9 cellular contexts compared by ENCODE assay signal in the genomic region with DNA sequence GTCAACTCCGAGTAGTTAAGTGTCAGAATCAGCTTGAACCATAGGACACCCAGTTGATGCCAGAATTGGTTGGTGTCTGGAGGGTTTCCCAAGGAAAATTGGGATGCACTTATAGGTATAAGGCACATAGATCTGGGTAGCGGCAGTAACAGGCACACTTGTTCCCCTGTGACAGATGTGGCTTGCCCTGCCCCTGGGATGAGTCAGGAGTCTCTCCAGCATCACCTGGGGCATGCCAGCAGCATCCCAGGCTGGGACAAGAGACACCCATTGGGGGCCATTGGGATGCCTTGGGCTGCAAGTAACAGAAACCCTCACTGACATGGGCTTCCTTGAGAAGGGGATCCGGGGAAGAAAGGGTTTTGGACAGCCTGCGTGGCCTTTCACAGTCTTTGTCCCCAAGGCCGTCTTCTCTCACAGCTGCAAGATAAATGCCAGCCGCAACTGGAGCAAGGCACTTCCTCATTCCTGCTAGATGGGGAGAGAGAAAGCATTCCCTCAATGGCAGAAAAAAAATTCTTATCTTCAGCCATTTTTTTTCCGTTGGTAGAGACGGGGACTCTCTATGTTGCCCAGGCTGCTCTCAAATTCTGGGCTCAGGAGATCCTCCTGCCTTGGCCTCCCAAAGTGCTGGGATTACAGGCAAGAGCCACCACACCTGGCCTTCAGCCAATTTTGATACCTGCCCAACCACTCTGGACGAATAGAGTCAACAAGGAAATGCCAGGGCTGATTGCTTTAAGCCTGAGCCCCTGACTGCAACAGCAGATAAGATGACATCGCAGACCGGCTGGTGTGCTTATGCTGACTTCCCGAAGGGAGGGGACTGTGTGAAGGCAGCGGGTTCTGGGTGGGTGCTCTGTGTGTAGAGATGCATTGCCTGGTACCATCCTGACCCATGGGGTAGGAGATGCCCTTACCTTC. TPM values are rescaled to one million over a fixed set of nuclear protein-coding genes. Genes with fewer than 3 reads are reported as not detected.
DNase-seq lines count a peak whose midpoint lies in the region; ATAC-seq, FAIRE-seq and TF ChIP-seq lines count a peak whose summit lies in the region.
"Had no signal": no experiment of that assay in that cellular context is flagged by ENCODE, and none has a peak within 500 bp of the region (broad histone marks: within the 10 kb centered on the region; RNA-seq: fewer than 3 reads in every experiment).

No MANE protein-coding gene starts in this region.

- H3K9me3 Mint-ChIP-seq in H9: peaks cover 0 to 5% of the 10 kb centered on the region in 2 experiments; a peak in 3 of 5 replicates

- H3K4ac ChIP-seq in H9 (ENCODE audit: low read depth, low read length): peak overlapping the region; percentile 64

- TF ChIP-seq EP300 in gastroesophageal sphincter (IDR thresholded peaks at IDR 0.05): no peak

- intact Hi-C loops in adrenal gland (cut with DNase I): loop anchor here in 1 of 2 donors (10.0 kb wide), 1 partner anchor 180 kb away; a partner anchor contains a TSS
- intact Hi-C loops in pancreas (cut with DNase I): no loop called here

- peak overlapping the region; percentile 75 for H2BK120ac ChIP-seq in H9 (ENCODE audit: low read depth, low read length, poor library complexity, severe bottlenecking)

- ATAC-seq in pancreas: peak; percentile 89 to 93 (median 92)
- no peak for ATAC-seq in gastroesophageal sphincter
- ATAC-seq in HG03457 (IDR thresholded peaks at IDR 0.05; ENCODE audit: unreplicated experiment): no peak

- no peak overlapping the region for H2BK5ac ChIP-seq in H9 (ENCODE audit: insufficient read length, low read length)

- no peak overlapping the region for H2BK15ac ChIP-seq in H9 (ENCODE audit: low read depth, low read length)

- no peak overlapping the region for H4K8ac ChIP-seq in H9 (replicated peaks; ENCODE audit: insufficient read length, low read depth, low read length)

- no peak overlapping the region for H3K23ac ChIP-seq in H9 (ENCODE audit: insufficient read length, low read depth, low read length)

- H3K27ac ChIP-seq in H9 (ENCODE audit: insufficient read length, low read depth, low read length) (no peak overlapping the region), adrenal gland (no peak overlapping the region), pancreas (peak overlapping the region; percentile 1 to 74 (median 40)), gastroesophageal sphincter (no peak overlapping the region)
- H3K27ac ChIP-seq: ascending aorta had no signal

- H3K27me3 ChIP-seq in H9 (ENCODE audit: insufficient read depth, low read length): no peaks in the 10 kb centered on the region
- H3K27me3 ChIP-seq in adrenal gland: no peaks in the 10 kb centered on the region
- H3K27me3 ChIP-seq in pancreas: no peaks in the 10 kb centered on the region
- peaks cover 13% of the 10 kb centered on the region for H3K27me3 ChIP-seq in gastroesophageal sphincter
- H3K27me3 ChIP-seq: ascending aorta had no signal

- H2BK12ac ChIP-seq in H9 (ENCODE audit: insufficient read length, low read depth, low read length): peak overlapping the region; percentile 89

- H3K18ac ChIP-seq in H9 (ENCODE audit: insufficient read length, low read depth, low read length): peak overlapping the region; percentile 66

- no peak overlapping the region for H3K4me2 ChIP-seq in H9 (ENCODE audit: insufficient read depth, insufficient read length, low read length)

- H3K14ac ChIP-seq in H9 (ENCODE audit: insufficient read depth, low read length): peak overlapping the region; percentile 74

- no peak overlapping the region for H3K9ac ChIP-seq in H9 (ENCODE audit: extremely low read depth, insufficient read length, low read length)

- H3K4me3 ChIP-seq in adrenal gland: no peak overlapping the region
- H3K4me3 ChIP-seq in pancreas: no peak overlapping the region
- H3K4me3 ChIP-seq in gastroesophageal sphincter: no peak overlapping the region
- H3K4me3 ChIP-seq: ascending aorta had no signal

- H2BK20ac ChIP-seq in H9 (ENCODE audit: low read depth, low read length, poor library complexity, severe bottlenecking): no peak overlapping the region

- H3K4me1 ChIP-seq in H9 (ENCODE audit: insufficient read depth, low read length) (peaks cover 17% of the 10 kb centered on the region; the same call in 1 of the 2 replicates), adrenal gland (replicated peaks in 1 of 2) (peaks cover 4 to 8% of the 10 kb centered on the region in 2 donors), pancreas (peaks cover 3 to 16% (median 8%) of the 10 kb centered on the region in 3 donors), gastroesophageal sphincter (peaks cover 0 to 3% (median 0%) of the 10 kb centered on the region in 3 donors)
- H3K4me1 ChIP-seq: ascending aorta had no signal

- H3K27ac Mint-ChIP-seq in H9: peak overlapping the region; percentile 93 to 100 (median 99); a peak in 6 of 7 replicates

- H3K79me1 ChIP-seq in H9 (ENCODE audit: insufficient read depth, low read depth, low read length, poor library complexity, severe bottlenecking): no peaks in the 10 kb centered on the region

- peaks cover 3 to 16% (median 7%) of the 10 kb centered on the region in 3 experiments; a peak in 6 of 7 replicates for H3K36me3 Mint-ChIP-seq in H9 (ENCODE audit: insufficient read depth in 1 of 3, low read depth in 3 of 3)

- H4K20me1 ChIP-seq in H9 (ENCODE audit: control insufficient read depth, insufficient read depth, insufficient read length): no peaks in the 10 kb centered on the region

- no peak overlapping the region for H3K4me3 Mint-ChIP-seq in H9

- no CpG with 5 or more reads among the region's 13 CpGs for WGBS in H9 (ENCODE audit: extremely low coverage, insufficient read length, low lambda C conversion rate)
- WGBS in adrenal gland, 4 donors: 22 to 30% (median 26%) methylated on average over 10 to 13 of the region's 13 CpGs
- 19 to 21% methylated on average over 13 of the region's 13 CpGs for WGBS in pancreas, 2 donors
- WGBS in gastroesophageal sphincter (ENCODE audit: low coverage in 1 of 2), 2 donors: 39 to 70% methylated on average over 2 to 6 of the region's 13 CpGs

- no peak for FAIRE-seq in pancreas (lab: Jason Lieb, UNC)
- FAIRE-seq: GM12892 had no signal

- H4K5ac ChIP-seq in H9 (ENCODE audit: insufficient read length, low read depth, low read length): no peak overlapping the region

- no peak overlapping the region for H3T11ph ChIP-seq in H9 (ENCODE audit: low read length)

- TF ChIP-seq CTCF in H9 (conservative IDR thresholded peaks at IDR 0.05) (no peak), adrenal gland (IDR thresholded peaks at IDR 0.05) (no peak), pancreas (IDR thresholded peaks at IDR 0.05) (no peak), gastroesophageal sphincter (IDR thresholded peaks at IDR 0.05) (no peak)

- H3K36me3 ChIP-seq in adrenal gland (replicated peaks in 1 of 2) (no peaks in the 10 kb centered on the region), pancreas (no peaks in the 10 kb centered on the region), gastroesophageal sphincter (no peaks in the 10 kb centered on the region)
- H3K36me3 ChIP-seq: ascending aorta had no signal

- no peaks in the 10 kb centered on the region for H3K79me2 ChIP-seq in H9 (ENCODE audit: insufficient read depth, low read length)

- no peaks in the 10 kb centered on the region for H3K27me3 Mint-ChIP-seq in H9 (ENCODE audit: low read depth)

- peak; percentile 49 for DNase-seq in H9
- peak; percentile 92 for DNase-seq in NCI-H2196 treated with DMSO at 0.1 percent for 48 hours (lab: John Stamatoyannopoulos, UW; ENCODE audit: unreplicated experiment)
- peak in 4 of 7 donors; percentile 46 to 53 (median 50) for DNase-seq in adrenal gland
- peak in 5 of 6 donors; percentile 74 to 79 (median 76) for DNase-seq in pancreas
- DNase-seq in RKO (ENCODE audit: low spot score): no peak

- no peaks in the 10 kb centered on the region for H3K9me3 ChIP-seq in H9 (ENCODE audit: control insufficient read depth, low read depth, low read length)
- H3K9me3 ChIP-seq in adrenal gland (replicated peaks in 1 of 3): no peaks in the 10 kb centered on the region
- no peaks in the 10 kb centered on the region for H3K9me3 ChIP-seq in pancreas
- H3K9me3 ChIP-seq in gastroesophageal sphincter: no peaks in the 10 kb centered on the region
- H3K9me3 ChIP-seq: ascending aorta had no signal

- H3K56ac ChIP-seq in H9 (ENCODE audit: insufficient read length, low read depth, low read length): no peak overlapping the region

- peaks cover 63 to 73% of the 10 kb centered on the region in 2 experiments for H3K4me1 Mint-ChIP-seq in H9

- TF ChIP-seq POLR2A in adrenal gland (IDR thresholded peaks at IDR 0.05) (no peak), gastroesophageal sphincter (IDR thresholded peaks at IDR 0.05) (no peak)

- H3K23me2 ChIP-seq in H9 (ENCODE audit: insufficient read length, low read depth, low read length, poor library complexity, severe bottlenecking): peaks cover under 1% of the 10 kb centered on the region

- no peak overlapping the region for H2AFZ ChIP-seq in H9 (ENCODE audit: low read length)

- H2AK5ac ChIP-seq in H9 (ENCODE audit: insufficient read length, low read length): no peak overlapping the region

- H4K91ac ChIP-seq in H9 (ENCODE audit: insufficient read length, low read depth, low read length): no peak overlapping the region

RNA-seq across cellular contexts. Expression of a gene that starts 13.3 kb away (rescaled TPM):
- 76.4 and 80.0 TPM in 2 replicates for total RNA-seq in H9 (2021)
- total RNA-seq in adrenal gland: 100 to 1,000 TPM in 3 of 8 donors, 10 to 100 TPM in 5; 53.5 to 138 (median 80.6) TPM
- polyA plus RNA-seq in adrenal gland: 10 to 100 TPM; 36.8 to 58.8 (median 51.2) TPM
- total RNA-seq in pancreas: 10 to 100 TPM; 30.4 to 57.8 (median 37.8) TPM
- polyA plus RNA-seq in pancreas: 10 to 100 TPM; 21.4 to 43.7 TPM
- 100 to 1,000 TPM in 2 of 4 donors, 10 to 100 TPM in 2; 84.7 to 105 (median 98.5) TPM for total RNA-seq in gastroesophageal sphincter

Comparison
In these comparisons a context has a peak if more than half of its experiments do, and no peak if none do; other contexts are left out.
1. H3K27ac ChIP-seq: peak in pancreas (4 of 4); none in H9 (single experiment), adrenal gland (0 of 5) and gastroesophageal sphincter (0 of 4).
2. ATAC-seq: peak in pancreas (4 of 4); none in gastroesophageal sphincter (single experiment) and HG03457 (single experiment).